Comparison of ENCODE assay signal across 19 cellular contexts in the genomic region with DNA sequence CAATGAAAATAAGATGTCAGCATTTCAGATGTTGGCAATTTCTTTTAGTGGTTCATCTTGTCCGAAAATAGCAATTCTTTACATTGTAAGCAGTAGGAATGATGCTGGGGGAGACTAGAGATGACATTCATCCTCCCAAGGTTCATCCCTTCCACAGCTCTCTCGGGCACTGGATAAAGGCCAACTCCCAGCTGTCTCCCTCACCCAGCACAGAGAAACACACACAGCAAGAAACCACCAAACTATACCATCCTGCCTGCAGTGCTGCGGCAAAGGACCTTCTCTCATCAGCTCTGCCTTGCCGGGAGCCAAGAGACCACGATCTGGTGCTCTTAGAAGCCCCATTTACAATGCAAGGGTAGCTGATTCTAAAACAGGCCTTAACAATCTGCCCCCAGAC. TPM values are rescaled to one million over a fixed set of nuclear protein-coding genes. Genes with fewer than 3 reads are reported as not detected.
DNase-seq lines count a peak whose midpoint lies in the region; ATAC-seq and TF ChIP-seq lines count a peak whose summit lies in the region.
"Had no signal": no experiment of that assay in that cellular context is flagged by ENCODE, and none has a peak within 500 bp of the region (broad histone marks: within the 10 kb centered on the region; RNA-seq: fewer than 3 reads in every experiment).

No MANE protein-coding gene starts in this region.

- H3K4me3 Mint-ChIP-seq in nephron progenitor cell = peak overlapping the region; percentile 29
- H3K4me3 Mint-ChIP-seq: activated CD4-positive, alpha-beta T cell treated with anti-CD3 and anti-CD28 coated beads, Interleukin-2, amount 10 ng/mL, durations not matched to agents 24 days and 14 days; naive thymus-derived CD4-positive, alpha-beta T cell had no signal

- WGBS in transverse colon (ENCODE audit: low coverage in 1 of 2), 2 donors = 56 to 70% methylated on average over 1 to 5 of the region's 5 CpGs

- peaks cover 20% of the 10 kb centered on the region for H3K27me3 Mint-ChIP-seq in nephron progenitor cell (ENCODE audit: low read depth, poor library complexity)

- peak overlapping the region; percentile 93 for H3K27ac ChIP-seq in angular gyrus (ENCODE audit: low read depth, low read length)
- peak overlapping the region; percentile 33 for H3K27ac ChIP-seq in foreskin keratinocyte
- H3K27ac ChIP-seq in transverse colon = peak overlapping the region; percentile 86 to 94 (median 90)

- intact Hi-C loops in transverse colon (cut with DNase I; ENCODE audit: low total_unique reads) = loop anchor here (10.0 kb wide), 2 partner anchors 68 to 298 kb away; no protein-coding TSS in a partner anchor

- peak overlapping the region in 1 of 4 donors; percentile 6 for H3K4me3 ChIP-seq in transverse colon
- H3K4me3 ChIP-seq: lung had no signal

- no peak for TF ChIP-seq EP300 in transverse colon (IDR thresholded peaks at IDR 0.05; ENCODE audit: low read depth)

- peaks cover 11% of the 10 kb centered on the region for H3K9me3 Mint-ChIP-seq in nephron progenitor cell
- H3K9me3 Mint-ChIP-seq: activated CD4-positive, alpha-beta T cell treated with anti-CD3 and anti-CD28 coated beads, Interleukin-2, amount 10 ng/mL, durations not matched to agents 24 days and 14 days; activated T-helper 2 cell treated with anti-CD3 and anti-CD28 coated beads, Interferon-gamma antibody, Interleukin-2, Interleukin-4, amounts not matched to agents 10 μg/mL and 5 μg/mL and 100 μg/mL, durations not matched to agents 14 hours and 24 hours and 36 hours had no signal

- DNase-seq in foreskin keratinocyte = peak in 1 of 2 donors; percentile 47
- no peak for DNase-seq in nephron progenitor cell
- DNase-seq in transverse colon = no peak
- no peak for DNase-seq in NCI-H128 (lab: John Stamatoyannopoulos, UW; ENCODE audit: unreplicated experiment)
- no peak for DNase-seq in NCI-H226
- DNase-seq: activated CD4-positive, alpha-beta T cell treated with anti-CD3 and anti-CD28 coated beads, Interleukin-2, amount 10 ng/mL, durations not matched to agents 24 days and 14 days; AML-193; DND-41; erythroblast; naive thymus-derived CD4-positive, alpha-beta T cell; NCI-H1092 treated with DMSO at 0.1 percent for 48 hours; NCI-H2081 treated with DMSO at 0.1 percent for 48 hours; pancreas; stimulated activated CD8-positive, alpha-beta memory T cell treated with anti-CD3 and anti-CD28 coated beads, Interleukin-4, amount 100 ng/mL, for 48 hours; SW 1271 had no signal

- no peaks in the 10 kb centered on the region for H3K9me3 ChIP-seq in transverse colon
- H3K9me3 ChIP-seq: pancreas had no signal

- H3K27me3 ChIP-seq in foreskin keratinocyte (no peaks in the 10 kb centered on the region), transverse colon (peaks cover 20% of the 10 kb centered on the region)

- no peak for TF ChIP-seq CTCF in foreskin keratinocyte (conservative IDR thresholded peaks at IDR 0.05)
- no peak for TF ChIP-seq CTCF in nephron progenitor cell (IDR thresholded peaks at IDR 0.05)
- TF ChIP-seq CTCF in transverse colon (IDR thresholded peaks at IDR 0.05) = no peak

- no peak for TF ChIP-seq POLR2A in transverse colon (IDR thresholded peaks at IDR 0.05)

- no peak overlapping the region for H3K27ac Mint-ChIP-seq in nephron progenitor cell
- H3K27ac Mint-ChIP-seq: activated CD4-positive, alpha-beta T cell treated with anti-CD3 and anti-CD28 coated beads, Interleukin-2, amount 10 ng/mL, durations not matched to agents 24 days and 14 days; activated T-helper 2 cell treated with anti-CD3 and anti-CD28 coated beads, Interferon-gamma antibody, Interleukin-2, Interleukin-4, amounts not matched to agents 10 μg/mL and 5 μg/mL and 100 μg/mL, durations not matched to agents 14 hours and 24 hours and 36 hours; naive thymus-derived CD4-positive, alpha-beta T cell had no signal

- peaks cover 58% of the 10 kb centered on the region for H3K4me1 ChIP-seq in foreskin keratinocyte
- peaks cover 0 to 23% (median 2%) of the 10 kb centered on the region in 4 donors for H3K4me1 ChIP-seq in transverse colon
- H3K4me1 ChIP-seq: pancreas had no signal

- peaks cover 0 to 3% (median 0%) of the 10 kb centered on the region in 4 donors for H3K36me3 ChIP-seq in transverse colon
- H3K36me3 ChIP-seq: pancreas had no signal

- no peak for ATAC-seq in foreskin keratinocyte
- ATAC-seq in HG03196 (IDR thresholded peaks at IDR 0.05; ENCODE audit: unreplicated experiment) = no peak
- ATAC-seq: naive thymus-derived CD4-positive, alpha-beta T cell; pancreas had no signal

- in situ Hi-C loops in transverse colon (cut with MboI; ENCODE audit: low pct_ligation_motif_present in 1 of 4, low pct_unique_long_range_greater_than_20kb in 1 of 4, low sequenced_read_pairs in 3 of 4) = no loop called here

- H3K4me1 Mint-ChIP-seq in nephron progenitor cell = peaks cover 69% of the 10 kb centered on the region

- H3K36me3 Mint-ChIP-seq in nephron progenitor cell (ENCODE audit: low read depth) = peaks cover 55% of the 10 kb centered on the region

RNA-seq across cellular contexts. Expression of gene FGFR2, which starts 5.0 kb away (rescaled TPM):
- total RNA-seq in foreskin keratinocyte = 30.3 and 35.8 TPM in 2 replicates
- 11.1 and 14.3 TPM in 2 replicates for polyA plus RNA-seq in foreskin keratinocyte
- 100 to 1,000 TPM in 2 of 4 donors, 10 to 100 TPM in 2; 30.3 to 114 (median 87.9) TPM for total RNA-seq in transverse colon
- total RNA-seq: activated CD4-positive, alpha-beta T cell treated with anti-CD3 and anti-CD28 coated beads, Interleukin-2, amount 10 ng/mL, durations not matched to agents 24 days and 14 days; activated T-helper 2 cell treated with anti-CD3 and anti-CD28 coated beads, Interferon-gamma antibody, Interleukin-2, Interleukin-4, amounts not matched to agents 10 μg/mL and 5 μg/mL and 100 μg/mL, durations not matched to agents 14 hours and 24 hours and 36 hours had no signal
- polyA plus RNA-seq: naive thymus-derived CD4-positive, alpha-beta T cell had no signal

Comparison
In these comparisons a context has a peak if more than half of its experiments do, and no peak if none do; other contexts are left out.
1. H3K27ac ChIP-seq: peak in every context shown above with its lines; median percentile 93 in angular gyrus; 90 in transverse colon; 33 in foreskin keratinocyte.